ENCODE assay signal across 1 cellular context in the genomic region with DNA sequence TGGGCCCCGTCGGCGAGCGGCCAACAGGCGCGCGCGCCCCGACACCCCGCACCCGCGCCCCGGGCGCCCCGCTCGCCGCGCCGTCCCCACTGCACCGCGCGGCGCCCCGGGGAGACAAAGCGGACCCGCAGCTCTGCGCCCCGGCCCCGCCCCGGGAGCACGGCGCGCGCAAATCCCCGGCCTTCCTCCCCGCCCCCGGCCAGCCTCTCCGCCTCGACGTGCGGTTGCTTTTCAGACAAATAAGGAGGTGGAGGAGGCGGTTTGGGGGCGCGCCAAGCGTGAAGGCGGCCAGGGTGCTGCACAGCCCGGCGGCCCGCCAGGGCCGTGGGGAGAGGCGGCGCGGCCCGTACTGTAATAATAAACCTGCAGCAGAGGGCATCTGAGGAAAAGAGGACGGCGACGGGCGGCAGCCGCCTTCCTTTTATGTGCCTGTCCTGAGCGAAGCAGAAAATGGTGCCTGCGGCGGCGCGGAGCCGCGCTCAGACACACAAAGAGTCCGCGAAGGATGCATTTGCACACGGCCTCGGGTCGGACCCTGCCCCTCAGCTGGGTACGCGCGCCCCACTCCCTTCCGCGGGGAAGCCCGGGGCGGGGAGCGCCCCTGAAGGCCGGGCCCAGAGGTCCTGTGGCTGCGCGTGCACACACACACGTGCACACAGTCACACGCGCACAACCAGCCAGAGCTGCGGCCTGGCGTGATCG.
TF ChIP-seq lines count a peak whose summit lies in the region.

No MANE protein-coding gene starts in this region.

TF ChIP-seq in HepG2, 621 proteins besides CTCF, POLR2A, EP300 and RAD21 (continued from another document and continues in another):
- TF ChIP-seq ISL2 (CRISPR knock-in tag; IDR thresholded peaks at IDR 0.05) (peak; percentile 48; the same call in 1 of the 2 replicates), ZC3H13 (CRISPR knock-in tag; IDR thresholded peaks at IDR 0.05) (peak; percentile 79; the same call in 1 of the 2 replicates), E2F1 (CRISPR knock-in tag; IDR thresholded peaks at IDR 0.05) (peak; percentile 16; the same call in 1 of the 2 replicates), ZNF234 (CRISPR knock-in tag; conservative IDR thresholded peaks at IDR 0.05) (no peak; the same call in 1 of the 2 replicates), ZNF83 (CRISPR knock-in tag; IDR thresholded peaks at IDR 0.05; ENCODE audit: borderline replicate concordance) (no peak; the same call in 1 of the 2 replicates), MLXIP (CRISPR knock-in tag; IDR thresholded peaks at IDR 0.05; ENCODE audit: borderline replicate concordance) (no peak), ZNF768 (CRISPR knock-in tag; IDR thresholded peaks at IDR 0.05) (no peak), ZNF333 (CRISPR knock-in tag; IDR thresholded peaks at IDR 0.05; ENCODE audit: borderline replicate concordance) (peak; percentile 77; the same call in 1 of the 2 replicates), MED1 (CRISPR knock-in tag; IDR thresholded peaks at IDR 0.05) (peak; percentile 47), ZNF780A (CRISPR knock-in tag; IDR thresholded peaks at IDR 0.05) (no peak), MYPOP (CRISPR knock-in tag; IDR thresholded peaks at IDR 0.05) (peak; percentile 64), ARNT (IDR thresholded peaks at IDR 0.05) (no peak), YEATS2 (CRISPR knock-in tag; IDR thresholded peaks at IDR 0.05; ENCODE audit: borderline replicate concordance) (no peak), BCL6 (CRISPR knock-in tag; IDR thresholded peaks at IDR 0.05) (peak; percentile 44), IKZF4 (CRISPR knock-in tag; IDR thresholded peaks at IDR 0.05; ENCODE audit: borderline replicate concordance, low read depth, not compliant biosample characterization) (peak; percentile 68), ZKSCAN5 (CRISPR knock-in tag; IDR thresholded peaks at IDR 0.05) (no peak), SATB2 (CRISPR knock-in tag; IDR thresholded peaks at IDR 0.05) (no peak; the same call in 1 of the 2 replicates), ZNF547 (CRISPR knock-in tag; IDR thresholded peaks at IDR 0.05) (peak; percentile 72), ZNF691 (CRISPR knock-in tag; IDR thresholded peaks at IDR 0.05; ENCODE audit: borderline replicate concordance, low read depth) (0 out of 2 replicates have a peak, but pooled peaks have one; percentile 69), KAT8 (CRISPR knock-in tag; IDR thresholded peaks at IDR 0.05) (peak; percentile 47; the same call in 1 of the 2 replicates), SP4 (CRISPR knock-in tag; IDR thresholded peaks at IDR 0.05) (0 out of 2 replicates have a peak, but pooled peaks have one; percentile 35), RBFOX2 (IDR thresholded peaks at IDR 0.05; ENCODE audit: low read depth, low read length) (peak; percentile 95), POLR2G (IDR thresholded peaks at IDR 0.05; ENCODE audit: low read depth, low read length) (peak; percentile 81), SMAD9 (CRISPR knock-in tag; IDR thresholded peaks at IDR 0.05) (0 out of 2 replicates have a peak, but pooled peaks have one; percentile 47), HBP1 (CRISPR knock-in tag; IDR thresholded peaks at IDR 0.05; ENCODE audit: low read depth) (peak; percentile 57; the same call in 1 of the 2 replicates), CHD4 (IDR thresholded peaks at IDR 0.05; ENCODE audit: borderline replicate concordance, low read length) (peak; percentile 56; the same call in 1 of the 2 replicates), ZNF558 (CRISPR knock-in tag; IDR thresholded peaks at IDR 0.05; ENCODE audit: borderline replicate concordance) (peak; percentile 77; the same call in 1 of the 2 replicates), ARNTL (CRISPR knock-in tag; IDR thresholded peaks at IDR 0.05) (peak; percentile 93)
- TF ChIP-seq, protein P1, sequence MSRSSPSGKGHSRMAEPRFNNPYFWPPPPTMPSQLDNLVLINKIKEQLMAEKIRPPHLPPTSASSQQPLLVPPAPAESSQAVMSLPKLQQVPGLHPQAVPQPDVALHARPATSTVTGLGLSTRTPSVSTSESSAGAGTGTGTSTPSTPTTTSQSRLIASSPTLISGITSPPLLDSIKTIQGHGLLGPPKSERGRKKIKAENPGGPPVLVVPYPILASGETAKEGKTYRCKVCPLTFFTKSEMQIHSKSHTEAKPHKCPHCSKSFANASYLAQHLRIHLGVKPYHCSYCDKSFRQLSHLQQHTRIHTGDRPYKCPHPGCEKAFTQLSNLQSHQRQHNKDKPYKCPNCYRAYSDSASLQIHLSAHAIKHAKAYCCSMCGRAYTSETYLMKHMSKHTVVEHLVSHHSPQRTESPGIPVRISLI (CRISPR knock-in tag; IDR thresholded peaks at IDR 0.05; ENCODE audit: borderline replicate concordance), result peak; percentile 61; the same call in 1 of the 2 replicates
- TF ChIP-seq, protein P2, sequence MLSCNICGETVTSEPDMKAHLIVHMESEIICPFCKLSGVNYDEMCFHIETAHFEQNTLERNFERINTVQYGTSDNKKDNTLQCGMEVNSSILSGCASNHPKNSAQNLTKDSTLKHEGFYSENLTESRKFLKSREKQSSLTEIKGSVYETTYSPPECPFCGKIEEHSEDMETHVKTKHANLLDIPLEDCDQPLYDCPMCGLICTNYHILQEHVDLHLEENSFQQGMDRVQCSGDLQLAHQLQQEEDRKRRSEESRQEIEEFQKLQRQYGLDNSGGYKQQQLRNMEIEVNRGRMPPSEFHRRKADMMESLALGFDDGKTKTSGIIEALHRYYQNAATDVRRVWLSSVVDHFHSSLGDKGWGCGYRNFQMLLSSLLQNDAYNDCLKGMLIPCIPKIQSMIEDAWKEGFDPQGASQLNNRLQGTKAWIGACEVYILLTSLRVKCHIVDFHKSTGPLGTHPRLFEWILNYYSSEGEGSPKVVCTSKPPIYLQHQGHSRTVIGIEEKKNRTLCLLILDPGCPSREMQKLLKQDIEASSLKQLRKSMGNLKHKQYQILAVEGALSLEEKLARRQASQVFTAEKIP (CRISPR knock-in tag; IDR thresholded peaks at IDR 0.05; ENCODE audit: borderline replicate concordance), result no peak
- TF ChIP-seq, protein P3, sequence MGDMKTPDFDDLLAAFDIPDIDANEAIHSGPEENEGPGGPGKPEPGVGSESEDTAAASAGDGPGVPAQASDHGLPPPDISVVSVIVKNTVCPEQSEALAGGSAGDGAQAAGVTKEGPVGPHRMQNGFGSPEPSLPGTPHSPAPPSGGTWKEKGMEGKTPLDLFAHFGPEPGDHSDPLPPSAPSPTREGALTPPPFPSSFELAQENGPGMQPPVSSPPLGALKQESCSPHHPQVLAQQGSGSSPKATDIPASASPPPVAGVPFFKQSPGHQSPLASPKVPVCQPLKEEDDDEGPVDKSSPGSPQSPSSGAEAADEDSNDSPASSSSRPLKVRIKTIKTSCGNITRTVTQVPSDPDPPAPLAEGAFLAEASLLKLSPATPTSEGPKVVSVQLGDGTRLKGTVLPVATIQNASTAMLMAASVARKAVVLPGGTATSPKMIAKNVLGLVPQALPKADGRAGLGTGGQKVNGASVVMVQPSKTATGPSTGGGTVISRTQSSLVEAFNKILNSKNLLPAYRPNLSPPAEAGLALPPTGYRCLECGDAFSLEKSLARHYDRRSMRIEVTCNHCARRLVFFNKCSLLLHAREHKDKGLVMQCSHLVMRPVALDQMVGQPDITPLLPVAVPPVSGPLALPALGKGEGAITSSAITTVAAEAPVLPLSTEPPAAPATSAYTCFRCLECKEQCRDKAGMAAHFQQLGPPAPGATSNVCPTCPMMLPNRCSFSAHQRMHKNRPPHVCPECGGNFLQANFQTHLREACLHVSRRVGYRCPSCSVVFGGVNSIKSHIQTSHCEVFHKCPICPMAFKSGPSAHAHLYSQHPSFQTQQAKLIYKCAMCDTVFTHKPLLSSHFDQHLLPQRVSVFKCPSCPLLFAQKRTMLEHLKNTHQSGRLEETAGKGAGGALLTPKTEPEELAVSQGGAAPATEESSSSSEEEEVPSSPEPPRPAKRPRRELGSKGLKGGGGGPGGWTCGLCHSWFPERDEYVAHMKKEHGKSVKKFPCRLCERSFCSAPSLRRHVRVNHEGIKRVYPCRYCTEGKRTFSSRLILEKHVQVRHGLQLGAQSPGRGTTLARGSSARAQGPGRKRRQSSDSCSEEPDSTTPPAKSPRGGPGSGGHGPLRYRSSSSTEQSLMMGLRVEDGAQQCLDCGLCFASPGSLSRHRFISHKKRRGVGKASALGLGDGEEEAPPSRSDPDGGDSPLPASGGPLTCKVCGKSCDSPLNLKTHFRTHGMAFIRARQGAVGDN (CRISPR knock-in tag; IDR thresholded peaks at IDR 0.05), result peak; percentile 96
- TF ChIP-seq, protein P4, sequence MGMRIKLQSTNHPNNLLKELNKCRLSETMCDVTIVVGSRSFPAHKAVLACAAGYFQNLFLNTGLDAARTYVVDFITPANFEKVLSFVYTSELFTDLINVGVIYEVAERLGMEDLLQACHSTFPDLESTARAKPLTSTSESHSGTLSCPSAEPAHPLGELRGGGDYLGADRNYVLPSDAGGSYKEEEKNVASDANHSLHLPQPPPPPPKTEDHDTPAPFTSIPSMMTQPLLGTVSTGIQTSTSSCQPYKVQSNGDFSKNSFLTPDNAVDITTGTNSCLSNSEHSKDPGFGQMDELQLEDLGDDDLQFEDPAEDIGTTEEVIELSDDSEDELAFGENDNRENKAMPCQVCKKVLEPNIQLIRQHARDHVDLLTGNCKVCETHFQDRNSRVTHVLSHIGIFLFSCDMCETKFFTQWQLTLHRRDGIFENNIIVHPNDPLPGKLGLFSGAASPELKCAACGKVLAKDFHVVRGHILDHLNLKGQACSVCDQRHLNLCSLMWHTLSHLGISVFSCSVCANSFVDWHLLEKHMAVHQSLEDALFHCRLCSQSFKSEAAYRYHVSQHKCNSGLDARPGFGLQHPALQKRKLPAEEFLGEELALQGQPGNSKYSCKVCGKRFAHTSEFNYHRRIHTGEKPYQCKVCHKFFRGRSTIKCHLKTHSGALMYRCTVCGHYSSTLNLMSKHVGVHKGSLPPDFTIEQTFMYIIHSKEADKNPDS (CRISPR knock-in tag; IDR thresholded peaks at IDR 0.05), result no peak
- TF ChIP-seq, protein P5, sequence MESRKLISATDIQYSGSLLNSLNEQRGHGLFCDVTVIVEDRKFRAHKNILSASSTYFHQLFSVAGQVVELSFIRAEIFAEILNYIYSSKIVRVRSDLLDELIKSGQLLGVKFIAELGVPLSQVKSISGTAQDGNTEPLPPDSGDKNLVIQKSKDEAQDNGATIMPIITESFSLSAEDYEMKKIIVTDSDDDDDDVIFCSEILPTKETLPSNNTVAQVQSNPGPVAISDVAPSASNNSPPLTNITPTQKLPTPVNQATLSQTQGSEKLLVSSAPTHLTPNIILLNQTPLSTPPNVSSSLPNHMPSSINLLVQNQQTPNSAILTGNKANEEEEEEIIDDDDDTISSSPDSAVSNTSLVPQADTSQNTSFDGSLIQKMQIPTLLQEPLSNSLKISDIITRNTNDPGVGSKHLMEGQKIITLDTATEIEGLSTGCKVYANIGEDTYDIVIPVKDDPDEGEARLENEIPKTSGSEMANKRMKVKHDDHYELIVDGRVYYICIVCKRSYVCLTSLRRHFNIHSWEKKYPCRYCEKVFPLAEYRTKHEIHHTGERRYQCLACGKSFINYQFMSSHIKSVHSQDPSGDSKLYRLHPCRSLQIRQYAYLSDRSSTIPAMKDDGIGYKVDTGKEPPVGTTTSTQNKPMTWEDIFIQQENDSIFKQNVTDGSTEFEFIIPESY (CRISPR knock-in tag; IDR thresholded peaks at IDR 0.05), result no peak
